In genomic region chr2:233252227-233252626, GRCh38 we compare ENCODE assay signal across 8 cellular contexts. TPM values are rescaled to one million over a fixed set of nuclear protein-coding genes. Genes with fewer than 3 reads are reported as not detected.
DNase-seq lines count a peak whose midpoint lies in the region; ATAC-seq and TF ChIP-seq lines count a peak whose summit lies in the region.

No MANE protein-coding gene starts in this region.

- 3 to 5% methylated on average over 18 of the region's 18 CpGs for WGBS in lung, 2 donors

- H3K36me3 ChIP-seq in left ventricle myocardium inferior (peaks cover 21% of the 10 kb centered on the region), lung (ENCODE audit: control insufficient read depth in 2 of 2, insufficient read depth in 2 of 2, low read length in 2 of 2) (peaks cover 2 to 6% of the 10 kb centered on the region in 2 donors), vagina (peaks cover 0 to 12% of the 10 kb centered on the region in 2 donors)

- H3K4me3 ChIP-seq in left ventricle myocardium inferior: peak overlapping the region; percentile 99
- peak overlapping the region; percentile 93 for H3K4me3 ChIP-seq in lung
- H3K4me3 ChIP-seq in vagina: peak overlapping the region; percentile 95 to 97

- DNase-seq in left ventricle myocardium inferior: no peak
- DNase-seq in left ventricle myocardium superior: no peak
- DNase-seq in astrocyte of the hippocampus (ENCODE audit: low read depth, low spot score): peak; percentile 12
- DNase-seq in lung (ENCODE audit: low spot score): no peak
- no peak for DNase-seq in vagina (ENCODE audit: extremely low spot score in 2 of 2)
- no peak for DNase-seq in stimulated activated CD4-positive, alpha-beta T cell treated with anti-CD3 and anti-CD28 coated beads, Interleukin-15, amount 100 ng/mL, for 24 hours
- DNase-seq in NAMALWA (ENCODE audit: low spot score): no peak
- DNase-seq in activated CD4-positive, alpha-beta T cell treated with anti-CD3 and anti-CD28 coated beads, Interleukin-2, amount 50 U/mL, for 1 hour: no peak

- ATAC-seq in left ventricle myocardium superior (no peak), lung (ENCODE audit: insufficient read depth, low FRiP score) (no peak)

- H3K27me3 ChIP-seq in left ventricle myocardium inferior (ENCODE audit: low read depth) (no peaks in the 10 kb centered on the region), lung (ENCODE audit: control insufficient read depth, insufficient read depth) (no peaks in the 10 kb centered on the region), vagina (no peaks in the 10 kb centered on the region)

- intact Hi-C loops in left ventricle myocardium inferior (cut with micrococcal nuclease) (loop anchor here (5.0 kb wide), 1 partner anchor 400 kb away; no protein-coding TSS in a partner anchor), left ventricle myocardium superior (cut with micrococcal nuclease) (loop anchor here (10.0 kb wide), 1 partner anchor 407 kb away; no protein-coding TSS in a partner anchor), vagina (cut with DNase I) (loop anchor here (5.0 kb wide), 2 partner anchors 405 to 645 kb away; no protein-coding TSS in a partner anchor)

- H3K9me3 ChIP-seq in left ventricle myocardium inferior (replicated peaks): no peaks in the 10 kb centered on the region
- no peaks in the 10 kb centered on the region for H3K9me3 ChIP-seq in lung (ENCODE audit: control insufficient read depth in 2 of 2, insufficient read depth in 1 of 2, low read length in 1 of 2)
- no peaks in the 10 kb centered on the region for H3K9me3 ChIP-seq in vagina

- TF ChIP-seq CTCF in left ventricle myocardium inferior (IDR thresholded peaks at IDR 0.05; ENCODE audit: borderline replicate concordance) (no peak), lung (IDR thresholded peaks at IDR 0.05; ENCODE audit: control extremely low read depth, extremely low read depth) (no peak), vagina (IDR thresholded peaks at IDR 0.05) (no peak)

- TF ChIP-seq POLR2A in vagina (IDR thresholded peaks at IDR 0.05): no peak

- H3K27ac ChIP-seq in left ventricle myocardium inferior (replicated peaks): peak overlapping the region; percentile 91
- peak overlapping the region; percentile 88 to 91 for H3K27ac ChIP-seq in lung (ENCODE audit: low read depth in 1 of 2, low read length in 1 of 2)
- peak overlapping the region; percentile 78 for H3K27ac ChIP-seq in vagina

- H3K4me1 ChIP-seq in left ventricle myocardium inferior (peaks cover 34% of the 10 kb centered on the region), lung (ENCODE audit: control insufficient read depth in 2 of 2, insufficient read depth in 2 of 2, low read length in 2 of 2) (peaks cover 4 to 8% of the 10 kb centered on the region in 2 donors), vagina (peaks cover 33% of the 10 kb centered on the region)

RNA-seq across cellular contexts. Expression of gene ATG16L1, which starts 0.8 kb away (rescaled TPM):
- total RNA-seq in left ventricle myocardium inferior (18.6 TPM), left ventricle myocardium superior (18.4 TPM), lung (10 to 100 TPM; 25.8 to 37.0 TPM), vagina (29.2 TPM)
- 10 to 100 TPM; 10.9 to 14.8 TPM for polyA plus RNA-seq in lung

RNA-seq across cellular contexts. Expression of gene SAG, which starts 55.4 kb away (rescaled TPM):
- not detected for total RNA-seq in left ventricle myocardium inferior
- not detected for total RNA-seq in left ventricle myocardium superior
- under 1 TPM in 1 of 2 donors, not detected in 1; 0.46 TPM for total RNA-seq in lung
- under 1 TPM; 0.03 to 0.22 TPM for polyA plus RNA-seq in lung
- not detected for total RNA-seq in vagina
